ENCODE assay signal across 8 cellular contexts in genomic region chr19:17266975-17267788, GRCh38. TPM values are rescaled to one million over a fixed set of nuclear protein-coding genes. Genes with fewer than 3 reads are reported as not detected.
A peak's percentile ranks its signal among the peaks of the same experiment; 100 is the strongest.
DNase-seq lines count a peak whose midpoint lies in the region; ATAC-seq and TF ChIP-seq lines count a peak whose summit lies in the region.

Gene BABAM1 (plus strand): TSS chr19:17267443. CDS start chr19:17268807, 1,364 bp downstream.

- no peaks in the 10 kb centered on the region for H3K79me2 ChIP-seq in parathyroid adenoma

- peak; percentile 88 to 95 for TF ChIP-seq EP300 in tibial nerve (IDR thresholded peaks at IDR 0.05)

- peak within 1 kb of the TSS; percentile 71 for H3K4me3 ChIP-seq in GM12875 (ENCODE audit: low read depth, low read length)
- H3K4me3 ChIP-seq in adipocyte (ENCODE audit: low read length), result peak within 1 kb of the TSS; percentile 100
- peak within 1 kb of the TSS; percentile 48 for H3K4me3 ChIP-seq in cardiac muscle cell
- H3K4me3 ChIP-seq in parathyroid adenoma (ENCODE audit: low read depth, low read length), result peak within 1 kb of the TSS; percentile 97
- H3K4me3 ChIP-seq in tibial nerve, result peak within 1 kb of the TSS; percentile 58 to 92 (median 84)

- peaks cover 14% of the 10 kb centered on the region for H3K36me3 ChIP-seq in adipocyte (ENCODE audit: control insufficient read depth, insufficient read depth, low read length, severe bottlenecking)
- peaks cover 11% of the 10 kb centered on the region for H3K36me3 ChIP-seq in cardiac muscle cell
- no peaks in the 10 kb centered on the region for H3K36me3 ChIP-seq in parathyroid adenoma (ENCODE audit: control insufficient read depth, insufficient read depth, low read length)
- H3K36me3 ChIP-seq in tibial nerve, result peaks cover 0 to 37% (median 0%) of the 10 kb centered on the region in 3 donors

- WGBS in tibial nerve, 2 donors, result 1% methylated on average over 27 of the region's 27 CpGs

- H3K9ac ChIP-seq in adipocyte (ENCODE audit: low read length) (peak within 1 kb of the TSS; percentile 97), parathyroid adenoma (peak within 1 kb of the TSS; percentile 64)

- H3K27ac ChIP-seq in cardiac muscle cell (peak within 1 kb of the TSS; percentile 74), parathyroid adenoma (peak within 1 kb of the TSS; percentile 58), tibial nerve (peak within 1 kb of the TSS in 3 of 4 donors; percentile 82 to 86 (median 85))

- H3K27me3 ChIP-seq in adipocyte (replicated peaks; ENCODE audit: control insufficient read depth, insufficient read depth, low read length), result no peaks in the 10 kb centered on the region
- no peaks in the 10 kb centered on the region for H3K27me3 ChIP-seq in cardiac muscle cell
- H3K27me3 ChIP-seq in parathyroid adenoma (ENCODE audit: control insufficient read depth, insufficient read depth, low read length), result no peaks in the 10 kb centered on the region
- no peaks in the 10 kb centered on the region for H3K27me3 ChIP-seq in tibial nerve

- H3K4me1 ChIP-seq in adipocyte (ENCODE audit: control insufficient read depth, insufficient read depth, low read length), result peaks cover 5% of the 10 kb centered on the region
- peaks cover 3% of the 10 kb centered on the region for H3K4me1 ChIP-seq in cardiac muscle cell (ENCODE audit: low read depth)
- peaks cover 5% of the 10 kb centered on the region for H3K4me1 ChIP-seq in parathyroid adenoma
- H3K4me1 ChIP-seq in tibial nerve, result peaks cover 0 to 19% (median 6%) of the 10 kb centered on the region in 4 donors

- ATAC-seq in HG02798 (IDR thresholded peaks at IDR 0.05; ENCODE audit: poor library complexity, unreplicated experiment), result peak; percentile 94

- H3K9me3 ChIP-seq in adipocyte (ENCODE audit: control insufficient read depth, low read length) (no peaks in the 10 kb centered on the region), cardiac muscle cell (ENCODE audit: low read depth) (no peaks in the 10 kb centered on the region), parathyroid adenoma (ENCODE audit: control insufficient read depth, low read length) (no peaks in the 10 kb centered on the region), tibial nerve (no peaks in the 10 kb centered on the region)

- TF ChIP-seq CTCF in GM12875 (IDR thresholded peaks at IDR 0.05; ENCODE audit: borderline replicate concordance, insufficient read depth, low read depth, low read length) (no peak), cardiac muscle cell (IDR thresholded peaks at IDR 0.05; ENCODE audit: low read depth, low read length) (no peak), parathyroid adenoma (IDR thresholded peaks at IDR 0.05) (no peak), tibial nerve (IDR thresholded peaks at IDR 0.05) (peak in 2 of 5 experiments; percentile 53 to 54)

- H2AFZ ChIP-seq in parathyroid adenoma, result peak within 1 kb of the TSS; percentile 98

- peak; percentile 99 for DNase-seq in NCI-H1436 (lab: John Stamatoyannopoulos, UW)
- peak; percentile 93 for DNase-seq in T follicular helper cell (ENCODE audit: low read depth)
- peak; percentile 99 for DNase-seq in adipocyte (ENCODE audit: low read depth)
- peak; percentile 97 to 99 for DNase-seq in cardiac muscle cell (ENCODE audit: low read depth in 1 of 2, low spot score in 1 of 2)
- peak; percentile 90 to 96 for DNase-seq in tibial nerve (ENCODE audit: low spot score in 2 of 2)

- H3K4me2 ChIP-seq in parathyroid adenoma (ENCODE audit: low read length), result peak within 1 kb of the TSS; percentile 90

- peak in 1 of 2 donors; percentile 46 for TF ChIP-seq POLR2A in tibial nerve (IDR thresholded peaks at IDR 0.05)

RNA-seq across cellular contexts. Expression of gene BABAM1, which starts in this region (rescaled TPM):
- total RNA-seq in cardiac muscle cell (115 and 141 TPM in 2 replicates), tibial nerve (10 to 100 TPM; 60.0 to 72.0 (median 67.0) TPM)
- polyA plus RNA-seq in cardiac muscle cell, result 136 and 140 TPM in 2 replicates

Comparison
In these comparisons a context has a peak if more than half of its experiments do, and no peak if none do; other contexts are left out.
1. Peak in every context shown above with its lines: DNase-seq, ATAC-seq, H3K4me3 ChIP-seq and H3K27ac ChIP-seq.
2. H3K4me3 ChIP-seq: peak in every context shown above with its lines; median percentile 100 in adipocyte; 97 in parathyroid adenoma; 84 in tibial nerve; 71 in GM12875; 48 in cardiac muscle cell.